In the genomic region with DNA sequence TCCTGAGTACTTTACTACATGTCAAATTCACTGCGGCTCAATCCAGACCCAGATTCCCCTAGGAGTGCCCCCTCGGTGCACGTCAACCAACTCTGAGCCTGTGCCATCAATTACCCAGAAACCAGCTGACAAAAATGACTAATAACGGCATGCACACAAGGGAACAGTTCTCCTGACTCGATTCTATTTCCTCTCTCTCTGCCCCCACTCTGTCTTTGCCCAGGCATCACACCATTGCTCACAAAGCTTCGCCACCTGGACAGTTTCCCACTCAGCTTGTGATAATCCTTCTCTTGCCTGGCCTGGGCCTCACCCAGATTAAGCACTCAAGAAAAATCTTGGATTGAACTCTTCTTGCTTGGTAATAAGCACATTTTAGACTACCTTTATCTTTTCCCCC, we compare ENCODE assay signal across 17 cellular contexts.
A peak's percentile ranks its signal among the peaks of the same experiment; 100 is the strongest.
DNase-seq lines count a peak whose midpoint lies in the region; ATAC-seq, FAIRE-seq and TF ChIP-seq lines count a peak whose summit lies in the region.
"Had no signal": no experiment of that assay in that cellular context is flagged by ENCODE, and none has a peak within 500 bp of the region (broad histone marks: within the 10 kb centered on the region; RNA-seq: fewer than 3 reads in every experiment).

No MANE protein-coding gene starts in this region.

- no peaks in the 10 kb centered on the region for H3K9me3 Mint-ChIP-seq in Calu3 (ENCODE audit: low read depth, unreplicated experiment)
- H3K9me3 Mint-ChIP-seq in activated CD8-positive, alpha-beta memory T cell treated with anti-CD3 and anti-CD28 coated beads, Interleukin-2, amount 10 ng/mL, durations not matched to agents 7 days and 5 days (ENCODE audit: low read depth), result no peaks in the 10 kb centered on the region
- H3K9me3 Mint-ChIP-seq: activated naive CD4-positive, alpha-beta T cell treated with anti-CD3 and anti-CD28 coated beads for 36 hours; CD4-positive, alpha-beta T cell; nephron; T-cell had no signal

- H3K27me3 Mint-ChIP-seq in Calu3 (ENCODE audit: unreplicated experiment), result no peaks in the 10 kb centered on the region
- peaks cover 16% of the 10 kb centered on the region for H3K27me3 Mint-ChIP-seq in activated CD8-positive, alpha-beta memory T cell treated with anti-CD3 and anti-CD28 coated beads, Interleukin-2, amount 10 ng/mL, durations not matched to agents 7 days and 5 days

- no peak for ATAC-seq in activated CD8-positive, alpha-beta memory T cell treated with anti-CD3 and anti-CD28 coated beads, Interleukin-2, amount 10 ng/mL, durations not matched to agents 7 days and 5 days
- ATAC-seq: gastroesophageal sphincter, left colon, T-cell had no signal

- BruUV-seq in Calu3 (replicated peaks; lab: Mats Ljungman, UMichigan) (no TSS peak), A673 (replicated peaks; lab: Mats Ljungman, UMichigan) (no TSS peak)

- peaks cover 29% of the 10 kb centered on the region for H3K4me1 Mint-ChIP-seq in Calu3 (ENCODE audit: low read depth, unreplicated experiment)
- peaks cover 12% of the 10 kb centered on the region for H3K4me1 Mint-ChIP-seq in activated CD8-positive, alpha-beta memory T cell treated with anti-CD3 and anti-CD28 coated beads, Interleukin-2, amount 10 ng/mL, durations not matched to agents 7 days and 5 days
- H3K4me1 Mint-ChIP-seq: T-cell had no signal

- no peak overlapping the region for H3K4me3 ChIP-seq in BLaER1 treated with 17β-estradiol and CSF1 and Interleukin-3, amounts not matched to agents 10 nM and 100 nM
- no peak overlapping the region for H3K4me3 ChIP-seq in MG63
- H3K4me3 ChIP-seq in bronchial epithelial cell (ENCODE audit: low read depth, low read length), result no peak overlapping the region
- peak overlapping the region; percentile 30 for H3K4me3 ChIP-seq in neural cell (ENCODE audit: low read length)
- no peak overlapping the region for H3K4me3 ChIP-seq in A673 (ENCODE audit: low read depth, low read length, poor library complexity, severe bottlenecking)
- H3K4me3 ChIP-seq: gastroesophageal sphincter had no signal

- no peaks in the 10 kb centered on the region for H4K20me1 ChIP-seq in BLaER1 treated with 17β-estradiol and CSF1 and Interleukin-3, amounts not matched to agents 10 nM and 100 nM
- H4K20me1 ChIP-seq in neural cell (ENCODE audit: insufficient read depth), result no peaks in the 10 kb centered on the region

- H3K27ac ChIP-seq in BLaER1 treated with 17β-estradiol and CSF1 and Interleukin-3, amounts not matched to agents 10 nM and 100 nM, result no peak overlapping the region; a peak in 1 of 22 replicates
- H3K27ac ChIP-seq in neural cell (ENCODE audit: low read length) (peak overlapping the region; percentile 10), A673 (ENCODE audit: low read depth, low read length, poor library complexity, severe bottlenecking) (no peak overlapping the region)
- H3K27ac ChIP-seq: gastroesophageal sphincter had no signal

- DNase-seq in MG63 (peak; percentile 64), bronchial epithelial cell (ENCODE audit: low read depth) (peak; percentile 84), NCI-H1048 (lab: John Stamatoyannopoulos, UW) (no peak), Calu3 (no peak), A673 (ENCODE audit: low spot score) (no peak)
- no peak for DNase-seq in activated CD8-positive, alpha-beta memory T cell treated with anti-CD3 and anti-CD28 coated beads, Interleukin-2, amount 10 ng/mL, durations not matched to agents 7 days and 5 days
- DNase-seq: activated CD4-positive, alpha-beta T cell treated with anti-CD3 and anti-CD28 coated beads, Interleukin-2, amount 50 U/mL, for 4 hours; activated naive CD4-positive, alpha-beta T cell treated with anti-CD3 and anti-CD28 coated beads for 36 hours; CD4-positive, alpha-beta T cell; left colon; NCI-H1417; T-cell had no signal

- CTCF ChIA-PET in Calu3 (lab: Charles Lee), result interaction anchor here (0.9 to 2.4 kb wide), 4 partner anchors 187 to 292 kb away, joined by 4 to 13 read pairs (median 6); no protein-coding TSS in a partner anchor
- CTCF ChIA-PET in A673 (lab: Charles Lee), result interaction anchor here (0.6 to 2.2 kb wide), 3 partner anchors 175 to 327 kb away, joined by 3 to 31 read pairs (median 3); no protein-coding TSS in a partner anchor
- CTCF ChIA-PET in activated CD8-positive, alpha-beta memory T cell treated with anti-CD3 and anti-CD28 coated beads, Interleukin-2, amount 10 ng/mL, durations not matched to agents 7 days and 5 days (lab: Charles Lee), result interaction anchor here (1.0 to 4.5 kb wide), 14 partner anchors 9 to 509 kb away, joined by 3 to 39 read pairs (median 8); no protein-coding TSS in a partner anchor

- H3K27me3 ChIP-seq in BLaER1 treated with 17β-estradiol and CSF1 and Interleukin-3, amounts not matched to agents 10 nM and 100 nM, result no peaks in the 10 kb centered on the region
- H3K27me3 ChIP-seq in MG63 (no peaks in the 10 kb centered on the region), bronchial epithelial cell (ENCODE audit: control insufficient read depth, insufficient read depth, low read length) (no peaks in the 10 kb centered on the region), neural cell (ENCODE audit: insufficient read depth, low read depth, low read length) (no peaks in the 10 kb centered on the region), A673 (replicated peaks; ENCODE audit: insufficient read depth, low read depth, low read length, poor library complexity) (no peaks in the 10 kb centered on the region)
- H3K27me3 ChIP-seq: gastroesophageal sphincter had no signal

- intact Hi-C loops in Calu3 (cut with micrococcal nuclease; ENCODE audit: unreplicated experiment) (no loop called here), A673 (cut with micrococcal nuclease; ENCODE audit: unreplicated experiment) (loop anchor here (5.0 kb wide), 1 partner anchor 160 kb away; no protein-coding TSS in a partner anchor)

- no peak for FAIRE-seq in bronchial epithelial cell (lab: Jason Lieb, UNC)
- FAIRE-seq: colon had no signal

- no peak overlapping the region for H2AFZ ChIP-seq in neural cell (ENCODE audit: low read depth, low read length)

- no peak for TF ChIP-seq RAD21 in neural cell (conservative IDR thresholded peaks at IDR 0.05)

- POLR2A ChIA-PET in A673 (lab: Charles Lee; ENCODE audit: low non-redundant PET), result no interaction called here

- TF ChIP-seq CTCF in bronchial epithelial cell (IDR thresholded peaks at IDR 0.05; ENCODE audit: insufficient read depth, low read length, severe bottlenecking) (no peak), neural cell (IDR thresholded peaks at IDR 0.05; ENCODE audit: poor library complexity, severe bottlenecking) (no peak), Calu3 (IDR thresholded peaks at IDR 0.05; ENCODE audit: unreplicated experiment) (no peak), A673 (conservative IDR thresholded peaks at IDR 0.05; ENCODE audit: low read depth, low read length) (no peak)

- H3K9me3 ChIP-seq in BLaER1 treated with 17β-estradiol and CSF1 and Interleukin-3, amounts not matched to agents 10 nM and 100 nM (replicated peaks in 1 of 11), result no peaks in the 10 kb centered on the region
- no peaks in the 10 kb centered on the region for H3K9me3 ChIP-seq in MG63
- H3K9me3 ChIP-seq in neural cell (ENCODE audit: low read length), result no peaks in the 10 kb centered on the region
- no peaks in the 10 kb centered on the region for H3K9me3 ChIP-seq in A673 (ENCODE audit: low read depth, low read length, poor library complexity, severe bottlenecking)
- H3K9me3 ChIP-seq: gastroesophageal sphincter had no signal

- no peak overlapping the region for H3K4me3 Mint-ChIP-seq in Calu3 (ENCODE audit: low read depth, unreplicated experiment)
- H3K4me3 Mint-ChIP-seq in activated CD8-positive, alpha-beta memory T cell treated with anti-CD3 and anti-CD28 coated beads, Interleukin-2, amount 10 ng/mL, durations not matched to agents 7 days and 5 days, result no peak overlapping the region
- H3K4me3 Mint-ChIP-seq: activated naive CD4-positive, alpha-beta T cell treated with anti-CD3 and anti-CD28 coated beads for 36 hours; CD4-positive, alpha-beta T cell; nephron; T-cell had no signal

- no peaks in the 10 kb centered on the region for H3K36me3 ChIP-seq in BLaER1 treated with 17β-estradiol and CSF1 and Interleukin-3, amounts not matched to agents 10 nM and 100 nM
- H3K36me3 ChIP-seq in MG63 (no peaks in the 10 kb centered on the region), bronchial epithelial cell (ENCODE audit: control insufficient read depth, insufficient read depth, low read length) (no peaks in the 10 kb centered on the region), neural cell (ENCODE audit: insufficient read depth, low read length) (no peaks in the 10 kb centered on the region), A673 (ENCODE audit: insufficient read depth, low read length, poor library complexity, severe bottlenecking) (no peaks in the 10 kb centered on the region)
- H3K36me3 ChIP-seq: gastroesophageal sphincter had no signal

- H3F3A ChIP-seq in neural cell (ENCODE audit: insufficient read depth, low read length, poor library complexity, severe bottlenecking), result no peaks in the 10 kb centered on the region

- H3K4me2 ChIP-seq in BLaER1 treated with 17β-estradiol and CSF1 and Interleukin-3, amounts not matched to agents 10 nM and 100 nM, result peak overlapping the region; percentile 50 to 78 (median 63)
- peak overlapping the region; percentile 8 for H3K4me2 ChIP-seq in neural cell (ENCODE audit: low read length)

- TF ChIP-seq EP300 in neural cell (conservative IDR thresholded peaks at IDR 0.05; ENCODE audit: poor library complexity, severe bottlenecking), result no peak

- no peaks in the 10 kb centered on the region for H3K36me3 Mint-ChIP-seq in Calu3 (ENCODE audit: insufficient read depth, unreplicated experiment)
- no peaks in the 10 kb centered on the region for H3K36me3 Mint-ChIP-seq in activated CD8-positive, alpha-beta memory T cell treated with anti-CD3 and anti-CD28 coated beads, Interleukin-2, amount 10 ng/mL, durations not matched to agents 7 days and 5 days
- H3K36me3 Mint-ChIP-seq: T-cell had no signal

- H3K9me2 ChIP-seq in neural cell (ENCODE audit: insufficient read depth, low read length), result no peaks in the 10 kb centered on the region

- no peaks in the 10 kb centered on the region for H3K79me2 ChIP-seq in neural cell (replicated peaks; ENCODE audit: insufficient read depth, low read length)

- no peak overlapping the region for H3K27ac Mint-ChIP-seq in Calu3 (ENCODE audit: unreplicated experiment)
- no peak overlapping the region for H3K27ac Mint-ChIP-seq in activated CD8-positive, alpha-beta memory T cell treated with anti-CD3 and anti-CD28 coated beads, Interleukin-2, amount 10 ng/mL, durations not matched to agents 7 days and 5 days
- H3K27ac Mint-ChIP-seq: activated naive CD4-positive, alpha-beta T cell treated with anti-CD3 and anti-CD28 coated beads for 36 hours; CD4-positive, alpha-beta T cell; nephron had no signal

- peaks cover 27 to 79% (median 60%) of the 10 kb centered on the region in 10 experiments for H3K4me1 ChIP-seq in BLaER1 treated with 17β-estradiol and CSF1 and Interleukin-3, amounts not matched to agents 10 nM and 100 nM
- no peaks in the 10 kb centered on the region for H3K4me1 ChIP-seq in A673 (ENCODE audit: insufficient read depth, low read length, poor library complexity, severe bottlenecking)
- H3K4me1 ChIP-seq: gastroesophageal sphincter had no signal

- H3K9ac ChIP-seq in BLaER1 treated with 17β-estradiol and CSF1 and Interleukin-3, amounts not matched to agents 10 nM and 100 nM, result 0 out of 22 replicates have a peak overlapping the region, but pooled peaks of 1 of the 11 experiments have one; percentile 2
- peak overlapping the region; percentile 19 for H3K9ac ChIP-seq in neural cell (ENCODE audit: low read length)

TF ChIP-seq in neural cell, 6 proteins besides CTCF, POLR2A, EP300 and RAD21 (continues in another document):
- no peak for TF ChIP-seq POLR2AphosphoS5 (IDR thresholded peaks at IDR 0.05)

Comparison
In these comparisons a context has a peak if more than half of its experiments do, and no peak if none do; other contexts are left out.
1. DNase-seq: peak in MG63 (single experiment) and bronchial epithelial cell (single experiment); none in NCI-H1048 (single experiment), Calu3 (single experiment), A673 (single experiment) and activated CD8-positive, alpha-beta memory T cell treated with anti-CD3 and anti-CD28 coated beads, Interleukin-2, amount 10 ng/mL, durations not matched to agents 7 days and 5 days (single experiment).